Comparison of ENCODE assay signal across 1 cellular context in the genomic region with DNA sequence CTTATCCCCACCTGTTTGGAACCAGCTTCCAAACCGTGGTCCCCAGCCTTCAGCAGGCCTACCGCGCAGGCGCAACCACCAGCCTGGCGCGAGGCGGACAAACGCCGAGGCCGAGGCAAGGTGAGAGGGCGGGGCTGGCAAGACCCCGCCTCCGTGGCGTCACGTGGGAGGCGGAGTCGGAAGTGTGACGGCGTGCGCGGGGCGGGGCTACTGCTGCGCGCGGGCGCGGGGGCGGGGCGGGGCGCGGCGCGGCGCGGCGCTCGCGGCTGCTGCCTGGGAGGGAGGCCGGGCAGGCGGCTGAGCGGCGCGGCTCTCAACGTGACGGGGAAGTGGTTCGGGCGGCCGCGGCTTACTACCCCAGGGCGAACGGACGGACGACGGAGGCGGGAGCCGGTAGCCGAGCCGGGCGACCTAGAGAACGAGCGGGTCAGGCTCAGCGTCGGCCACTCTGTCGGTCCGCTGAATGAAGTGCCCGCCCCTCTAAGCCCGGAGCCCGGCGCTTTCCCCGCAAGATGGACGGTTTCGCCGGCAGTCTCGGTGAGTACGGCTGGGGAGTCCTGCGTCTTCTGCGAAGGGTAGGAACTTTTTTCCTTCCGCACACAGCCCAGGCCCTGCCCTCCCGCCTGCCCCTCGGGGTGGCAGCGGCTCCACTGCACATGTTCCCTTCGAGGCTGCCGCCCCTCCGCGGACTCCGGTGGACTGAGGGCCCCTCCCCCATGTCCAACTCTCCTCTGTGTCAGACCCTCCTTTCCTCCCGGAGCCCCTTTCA.
TF ChIP-seq lines count a peak whose summit lies in the region.

A gene with protein sequence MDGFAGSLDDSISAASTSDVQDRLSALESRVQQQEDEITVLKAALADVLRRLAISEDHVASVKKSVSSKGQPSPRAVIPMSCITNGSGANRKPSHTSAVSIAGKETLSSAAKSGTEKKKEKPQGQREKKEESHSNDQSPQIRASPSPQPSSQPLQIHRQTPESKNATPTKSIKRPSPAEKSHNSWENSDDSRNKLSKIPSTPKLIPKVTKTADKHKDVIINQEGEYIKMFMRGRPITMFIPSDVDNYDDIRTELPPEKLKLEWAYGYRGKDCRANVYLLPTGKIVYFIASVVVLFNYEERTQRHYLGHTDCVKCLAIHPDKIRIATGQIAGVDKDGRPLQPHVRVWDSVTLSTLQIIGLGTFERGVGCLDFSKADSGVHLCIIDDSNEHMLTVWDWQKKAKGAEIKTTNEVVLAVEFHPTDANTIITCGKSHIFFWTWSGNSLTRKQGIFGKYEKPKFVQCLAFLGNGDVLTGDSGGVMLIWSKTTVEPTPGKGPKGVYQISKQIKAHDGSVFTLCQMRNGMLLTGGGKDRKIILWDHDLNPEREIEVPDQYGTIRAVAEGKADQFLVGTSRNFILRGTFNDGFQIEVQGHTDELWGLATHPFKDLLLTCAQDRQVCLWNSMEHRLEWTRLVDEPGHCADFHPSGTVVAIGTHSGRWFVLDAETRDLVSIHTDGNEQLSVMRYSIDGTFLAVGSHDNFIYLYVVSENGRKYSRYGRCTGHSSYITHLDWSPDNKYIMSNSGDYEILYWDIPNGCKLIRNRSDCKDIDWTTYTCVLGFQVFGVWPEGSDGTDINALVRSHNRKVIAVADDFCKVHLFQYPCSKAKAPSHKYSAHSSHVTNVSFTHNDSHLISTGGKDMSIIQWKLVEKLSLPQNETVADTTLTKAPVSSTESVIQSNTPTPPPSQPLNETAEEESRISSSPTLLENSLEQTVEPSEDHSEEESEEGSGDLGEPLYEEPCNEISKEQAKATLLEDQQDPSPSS (plus strand): TSS at position 254 of the 769 bp plus-strand sequence. CDS start 259 bp downstream, at position 513.

TF ChIP-seq in HepG2, 621 proteins besides CTCF, POLR2A, EP300 and RAD21 (continued from another document and continues in another):
- TF ChIP-seq, protein P1, sequence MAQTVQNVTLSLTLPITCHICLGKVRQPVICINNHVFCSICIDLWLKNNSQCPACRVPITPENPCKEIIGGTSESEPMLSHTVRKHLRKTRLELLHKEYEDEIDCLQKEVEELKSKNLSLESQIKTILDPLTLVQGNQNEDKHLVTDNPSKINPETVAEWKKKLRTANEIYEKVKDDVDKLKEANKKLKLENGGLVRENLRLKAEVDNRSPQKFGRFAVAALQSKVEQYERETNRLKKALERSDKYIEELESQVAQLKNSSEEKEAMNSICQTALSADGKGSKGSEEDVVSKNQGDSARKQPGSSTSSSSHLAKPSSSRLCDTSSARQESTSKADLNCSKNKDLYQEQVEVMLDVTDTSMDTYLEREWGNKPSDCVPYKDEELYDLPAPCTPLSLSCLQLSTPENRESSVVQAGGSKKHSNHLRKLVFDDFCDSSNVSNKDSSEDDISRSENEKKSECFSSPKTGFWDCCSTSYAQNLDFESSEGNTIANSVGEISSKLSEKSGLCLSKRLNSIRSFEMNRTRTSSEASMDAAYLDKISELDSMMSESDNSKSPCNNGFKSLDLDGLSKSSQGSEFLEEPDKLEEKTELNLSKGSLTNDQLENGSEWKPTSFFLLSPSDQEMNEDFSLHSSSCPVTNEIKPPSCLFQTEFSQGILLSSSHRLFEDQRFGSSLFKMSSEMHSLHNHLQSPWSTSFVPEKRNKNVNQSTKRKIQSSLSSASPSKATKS (CRISPR knock-in tag; IDR thresholded peaks at IDR 0.05), result no peak
- TF ChIP-seq, protein P2, sequence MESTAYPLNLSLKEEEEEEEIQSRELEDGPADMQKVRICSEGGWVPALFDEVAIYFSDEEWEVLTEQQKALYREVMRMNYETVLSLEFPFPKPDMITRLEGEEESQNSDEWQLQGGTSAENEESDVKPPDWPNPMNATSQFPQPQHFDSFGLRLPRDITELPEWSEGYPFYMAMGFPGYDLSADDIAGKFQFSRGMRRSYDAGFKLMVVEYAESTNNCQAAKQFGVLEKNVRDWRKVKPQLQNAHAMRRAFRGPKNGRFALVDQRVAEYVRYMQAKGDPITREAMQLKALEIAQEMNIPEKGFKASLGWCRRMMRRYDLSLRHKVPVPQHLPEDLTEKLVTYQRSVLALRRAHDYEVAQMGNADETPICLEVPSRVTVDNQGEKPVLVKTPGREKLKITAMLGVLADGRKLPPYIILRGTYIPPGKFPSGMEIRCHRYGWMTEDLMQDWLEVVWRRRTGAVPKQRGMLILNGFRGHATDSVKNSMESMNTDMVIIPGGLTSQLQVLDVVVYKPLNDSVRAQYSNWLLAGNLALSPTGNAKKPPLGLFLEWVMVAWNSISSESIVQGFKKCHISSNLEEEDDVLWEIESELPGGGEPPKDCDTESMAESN (CRISPR knock-in tag; conservative IDR thresholded peaks at IDR 0.05), result peak; percentile 66; the same call in 1 of the 2 replicates
- peak; percentile 81 for TF ChIP-seq ELF1 (CRISPR knock-in tag; IDR thresholded peaks at IDR 0.05)
- TF ChIP-seq SMAD9 (CRISPR knock-in tag; IDR thresholded peaks at IDR 0.05), result peak; percentile 27; the same call in 1 of the 2 replicates
- TF ChIP-seq, protein P3, sequence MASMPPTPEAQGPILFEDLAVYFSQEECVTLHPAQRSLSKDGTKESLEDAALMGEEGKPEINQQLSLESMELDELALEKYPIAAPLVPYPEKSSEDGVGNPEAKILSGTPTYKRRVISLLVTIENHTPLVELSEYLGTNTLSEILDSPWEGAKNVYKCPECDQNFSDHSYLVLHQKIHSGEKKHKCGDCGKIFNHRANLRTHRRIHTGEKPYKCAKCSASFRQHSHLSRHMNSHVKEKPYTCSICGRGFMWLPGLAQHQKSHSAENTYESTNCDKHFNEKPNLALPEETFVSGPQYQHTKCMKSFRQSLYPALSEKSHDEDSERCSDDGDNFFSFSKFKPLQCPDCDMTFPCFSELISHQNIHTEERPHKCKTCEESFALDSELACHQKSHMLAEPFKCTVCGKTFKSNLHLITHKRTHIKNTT (CRISPR knock-in tag; IDR thresholded peaks at IDR 0.05), result 0 out of 2 replicates have a peak, but pooled peaks have one; percentile 94
- TF ChIP-seq, protein P4, sequence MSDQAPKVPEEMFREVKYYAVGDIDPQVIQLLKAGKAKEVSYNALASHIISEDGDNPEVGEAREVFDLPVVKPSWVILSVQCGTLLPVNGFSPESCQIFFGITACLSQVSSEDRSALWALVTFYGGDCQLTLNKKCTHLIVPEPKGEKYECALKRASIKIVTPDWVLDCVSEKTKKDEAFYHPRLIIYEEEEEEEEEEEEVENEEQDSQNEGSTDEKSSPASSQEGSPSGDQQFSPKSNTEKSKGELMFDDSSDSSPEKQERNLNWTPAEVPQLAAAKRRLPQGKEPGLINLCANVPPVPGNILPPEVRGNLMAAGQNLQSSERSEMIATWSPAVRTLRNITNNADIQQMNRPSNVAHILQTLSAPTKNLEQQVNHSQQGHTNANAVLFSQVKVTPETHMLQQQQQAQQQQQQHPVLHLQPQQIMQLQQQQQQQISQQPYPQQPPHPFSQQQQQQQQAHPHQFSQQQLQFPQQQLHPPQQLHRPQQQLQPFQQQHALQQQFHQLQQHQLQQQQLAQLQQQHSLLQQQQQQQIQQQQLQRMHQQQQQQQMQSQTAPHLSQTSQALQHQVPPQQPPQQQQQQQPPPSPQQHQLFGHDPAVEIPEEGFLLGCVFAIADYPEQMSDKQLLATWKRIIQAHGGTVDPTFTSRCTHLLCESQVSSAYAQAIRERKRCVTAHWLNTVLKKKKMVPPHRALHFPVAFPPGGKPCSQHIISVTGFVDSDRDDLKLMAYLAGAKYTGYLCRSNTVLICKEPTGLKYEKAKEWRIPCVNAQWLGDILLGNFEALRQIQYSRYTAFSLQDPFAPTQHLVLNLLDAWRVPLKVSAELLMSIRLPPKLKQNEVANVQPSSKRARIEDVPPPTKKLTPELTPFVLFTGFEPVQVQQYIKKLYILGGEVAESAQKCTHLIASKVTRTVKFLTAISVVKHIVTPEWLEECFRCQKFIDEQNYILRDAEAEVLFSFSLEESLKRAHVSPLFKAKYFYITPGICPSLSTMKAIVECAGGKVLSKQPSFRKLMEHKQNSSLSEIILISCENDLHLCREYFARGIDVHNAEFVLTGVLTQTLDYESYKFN (CRISPR knock-in tag; conservative IDR thresholded peaks at IDR 0.05), result 0 out of 2 replicates have a peak, but pooled peaks have one; percentile 30
- TF ChIP-seq, protein P5, sequence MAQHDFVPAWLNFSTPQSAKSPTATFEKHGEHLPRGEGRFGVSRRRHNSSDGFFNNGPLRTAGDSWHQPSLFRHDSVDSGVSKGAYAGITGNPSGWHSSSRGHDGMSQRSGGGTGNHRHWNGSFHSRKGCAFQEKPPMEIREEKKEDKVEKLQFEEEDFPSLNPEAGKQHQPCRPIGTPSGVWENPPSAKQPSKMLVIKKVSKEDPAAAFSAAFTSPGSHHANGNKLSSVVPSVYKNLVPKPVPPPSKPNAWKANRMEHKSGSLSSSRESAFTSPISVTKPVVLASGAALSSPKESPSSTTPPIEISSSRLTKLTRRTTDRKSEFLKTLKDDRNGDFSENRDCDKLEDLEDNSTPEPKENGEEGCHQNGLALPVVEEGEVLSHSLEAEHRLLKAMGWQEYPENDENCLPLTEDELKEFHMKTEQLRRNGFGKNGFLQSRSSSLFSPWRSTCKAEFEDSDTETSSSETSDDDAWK (CRISPR knock-in tag; IDR thresholded peaks at IDR 0.05), result no peak
- peak; percentile 57; the same call in 1 of the 2 replicates for TF ChIP-seq GFI1 (CRISPR knock-in tag; IDR thresholded peaks at IDR 0.05; ENCODE audit: borderline replicate concordance)
- TF ChIP-seq, protein P6, sequence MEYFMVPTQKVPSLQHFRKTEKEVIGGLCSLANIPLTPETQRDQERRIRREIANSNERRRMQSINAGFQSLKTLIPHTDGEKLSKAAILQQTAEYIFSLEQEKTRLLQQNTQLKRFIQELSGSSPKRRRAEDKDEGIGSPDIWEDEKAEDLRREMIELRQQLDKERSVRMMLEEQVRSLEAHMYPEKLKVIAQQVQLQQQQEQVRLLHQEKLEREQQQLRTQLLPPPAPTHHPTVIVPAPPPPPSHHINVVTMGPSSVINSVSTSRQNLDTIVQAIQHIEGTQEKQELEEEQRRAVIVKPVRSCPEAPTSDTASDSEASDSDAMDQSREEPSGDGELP (IDR thresholded peaks at IDR 0.05; ENCODE audit: borderline replicate concordance, low read depth), result 0 out of 2 replicates have a peak, but pooled peaks have one; percentile 16
- TF ChIP-seq, protein P7, sequence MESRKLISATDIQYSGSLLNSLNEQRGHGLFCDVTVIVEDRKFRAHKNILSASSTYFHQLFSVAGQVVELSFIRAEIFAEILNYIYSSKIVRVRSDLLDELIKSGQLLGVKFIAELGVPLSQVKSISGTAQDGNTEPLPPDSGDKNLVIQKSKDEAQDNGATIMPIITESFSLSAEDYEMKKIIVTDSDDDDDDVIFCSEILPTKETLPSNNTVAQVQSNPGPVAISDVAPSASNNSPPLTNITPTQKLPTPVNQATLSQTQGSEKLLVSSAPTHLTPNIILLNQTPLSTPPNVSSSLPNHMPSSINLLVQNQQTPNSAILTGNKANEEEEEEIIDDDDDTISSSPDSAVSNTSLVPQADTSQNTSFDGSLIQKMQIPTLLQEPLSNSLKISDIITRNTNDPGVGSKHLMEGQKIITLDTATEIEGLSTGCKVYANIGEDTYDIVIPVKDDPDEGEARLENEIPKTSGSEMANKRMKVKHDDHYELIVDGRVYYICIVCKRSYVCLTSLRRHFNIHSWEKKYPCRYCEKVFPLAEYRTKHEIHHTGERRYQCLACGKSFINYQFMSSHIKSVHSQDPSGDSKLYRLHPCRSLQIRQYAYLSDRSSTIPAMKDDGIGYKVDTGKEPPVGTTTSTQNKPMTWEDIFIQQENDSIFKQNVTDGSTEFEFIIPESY (CRISPR knock-in tag; IDR thresholded peaks at IDR 0.05), result peak; percentile 93
- TF ChIP-seq SIN3B (IDR thresholded peaks at IDR 0.05; ENCODE audit: low read length), result peak; percentile 8; the same call in 1 of the 2 replicates
- TF ChIP-seq ZNF747 (CRISPR knock-in tag; IDR thresholded peaks at IDR 0.05; ENCODE audit: borderline replicate concordance), result peak; percentile 53; the same call in 1 of the 2 replicates
- TF ChIP-seq NRL (CRISPR knock-in tag; IDR thresholded peaks at IDR 0.05; ENCODE audit: borderline replicate concordance), result peak; percentile 82
- TF ChIP-seq, protein P8, sequence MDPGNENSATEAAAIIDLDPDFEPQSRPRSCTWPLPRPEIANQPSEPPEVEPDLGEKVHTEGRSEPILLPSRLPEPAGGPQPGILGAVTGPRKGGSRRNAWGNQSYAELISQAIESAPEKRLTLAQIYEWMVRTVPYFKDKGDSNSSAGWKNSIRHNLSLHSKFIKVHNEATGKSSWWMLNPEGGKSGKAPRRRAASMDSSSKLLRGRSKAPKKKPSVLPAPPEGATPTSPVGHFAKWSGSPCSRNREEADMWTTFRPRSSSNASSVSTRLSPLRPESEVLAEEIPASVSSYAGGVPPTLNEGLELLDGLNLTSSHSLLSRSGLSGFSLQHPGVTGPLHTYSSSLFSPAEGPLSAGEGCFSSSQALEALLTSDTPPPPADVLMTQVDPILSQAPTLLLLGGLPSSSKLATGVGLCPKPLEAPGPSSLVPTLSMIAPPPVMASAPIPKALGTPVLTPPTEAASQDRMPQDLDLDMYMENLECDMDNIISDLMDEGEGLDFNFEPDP (CRISPR knock-in tag; conservative IDR thresholded peaks at IDR 0.05), result 0 out of 2 replicates have a peak, but pooled peaks have one; percentile 2
- peak; percentile 52 for TF ChIP-seq DMAP1 (CRISPR knock-in tag; IDR thresholded peaks at IDR 0.05)
- no peak for TF ChIP-seq CC2D1A (CRISPR knock-in tag; IDR thresholded peaks at IDR 0.05)
- peak; percentile 83 for TF ChIP-seq NFKB2 (CRISPR knock-in tag; IDR thresholded peaks at IDR 0.05; ENCODE audit: borderline replicate concordance)
- peak; percentile 87 for TF ChIP-seq ZC3H13 (CRISPR knock-in tag; IDR thresholded peaks at IDR 0.05)
- TF ChIP-seq ZFP36L2 (CRISPR knock-in tag; IDR thresholded peaks at IDR 0.05), result no peak
- peak; percentile 78; the same call in 1 of the 2 replicates for TF ChIP-seq ZNF354B (CRISPR knock-in tag; IDR thresholded peaks at IDR 0.05)
- TF ChIP-seq CHCHD3 (CRISPR knock-in tag; IDR thresholded peaks at IDR 0.05), result peak; percentile 65; the same call in 1 of the 2 replicates
- TF ChIP-seq, protein P9, sequence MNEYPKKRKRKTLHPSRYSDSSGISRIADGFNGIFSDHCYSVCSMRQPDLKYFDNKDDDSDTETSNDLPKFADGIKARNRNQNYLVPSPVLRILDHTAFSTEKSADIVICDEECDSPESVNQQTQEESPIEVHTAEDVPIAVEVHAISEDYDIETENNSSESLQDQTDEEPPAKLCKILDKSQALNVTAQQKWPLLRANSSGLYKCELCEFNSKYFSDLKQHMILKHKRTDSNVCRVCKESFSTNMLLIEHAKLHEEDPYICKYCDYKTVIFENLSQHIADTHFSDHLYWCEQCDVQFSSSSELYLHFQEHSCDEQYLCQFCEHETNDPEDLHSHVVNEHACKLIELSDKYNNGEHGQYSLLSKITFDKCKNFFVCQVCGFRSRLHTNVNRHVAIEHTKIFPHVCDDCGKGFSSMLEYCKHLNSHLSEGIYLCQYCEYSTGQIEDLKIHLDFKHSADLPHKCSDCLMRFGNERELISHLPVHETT (CRISPR knock-in tag; conservative IDR thresholded peaks at IDR 0.05), result 0 out of 2 replicates have a peak, but pooled peaks have one; percentile 6
- TF ChIP-seq, protein P10, sequence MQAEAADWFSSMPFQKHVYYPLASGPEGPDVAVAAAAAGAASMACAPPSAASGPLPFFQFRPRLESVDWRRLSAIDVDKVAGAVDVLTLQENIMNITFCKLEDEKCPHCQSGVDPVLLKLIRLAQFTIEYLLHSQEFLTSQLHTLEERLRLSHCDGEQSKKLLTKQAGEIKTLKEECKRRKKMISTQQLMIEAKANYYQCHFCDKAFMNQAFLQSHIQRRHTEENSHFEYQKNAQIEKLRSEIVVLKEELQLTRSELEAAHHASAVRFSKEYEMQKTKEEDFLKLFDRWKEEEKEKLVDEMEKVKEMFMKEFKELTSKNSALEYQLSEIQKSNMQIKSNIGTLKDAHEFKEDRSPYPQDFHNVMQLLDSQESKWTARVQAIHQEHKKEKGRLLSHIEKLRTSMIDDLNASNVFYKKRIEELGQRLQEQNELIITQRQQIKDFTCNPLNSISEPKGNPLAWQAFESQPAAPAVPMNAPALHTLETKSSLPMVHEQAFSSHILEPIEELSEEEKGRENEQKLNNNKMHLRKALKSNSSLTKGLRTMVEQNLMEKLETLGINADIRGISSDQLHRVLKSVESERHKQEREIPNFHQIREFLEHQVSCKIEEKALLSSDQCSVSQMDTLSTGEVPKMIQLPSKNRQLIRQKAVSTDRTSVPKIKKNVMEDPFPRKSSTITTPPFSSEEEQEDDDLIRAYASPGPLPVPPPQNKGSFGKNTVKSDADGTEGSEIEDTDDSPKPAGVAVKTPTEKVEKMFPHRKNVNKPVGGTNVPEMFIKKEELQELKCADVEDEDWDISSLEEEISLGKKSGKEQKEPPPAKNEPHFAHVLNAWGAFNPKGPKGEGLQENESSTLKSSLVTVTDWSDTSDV (CRISPR knock-in tag; IDR thresholded peaks at IDR 0.05), result peak; percentile 61; the same call in 1 of the 2 replicates
